22 cellular contexts compared by ENCODE assay signal in the genomic region with DNA sequence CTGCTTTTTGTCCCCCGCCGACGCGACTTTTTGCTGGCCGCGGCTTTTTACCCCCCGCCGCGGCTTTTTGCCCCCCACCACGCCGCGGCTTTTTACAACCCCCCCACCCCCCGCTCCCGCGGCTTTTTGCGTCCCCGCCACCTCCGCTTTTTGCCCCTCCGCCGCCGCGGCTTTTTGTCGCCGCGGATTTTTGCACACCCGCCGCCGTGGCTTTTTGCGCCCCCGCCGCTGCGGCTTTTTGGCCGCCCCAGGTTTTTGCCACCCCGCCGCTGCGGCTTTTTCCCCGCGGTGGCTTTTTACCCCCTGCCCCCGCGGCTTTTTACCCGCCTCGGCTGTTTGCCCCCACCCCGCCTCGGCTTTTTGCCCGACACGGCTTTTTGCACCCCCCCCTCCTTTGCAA.
DNase-seq lines count a peak whose midpoint lies in the region; ATAC-seq and TF ChIP-seq lines count a peak whose summit lies in the region.
"Had no signal": no experiment of that assay in that cellular context is flagged by ENCODE, and none has a peak within 500 bp of the region (broad histone marks: within the 10 kb centered on the region; RNA-seq: fewer than 3 reads in every experiment).

No MANE protein-coding gene starts in this region.

- no peaks in the 10 kb centered on the region for H3K36me3 Mint-ChIP-seq in T-helper 17 cell (ENCODE audit: low read depth)
- H3K36me3 Mint-ChIP-seq: CD8-positive, alpha-beta memory T cell had no signal

- ATAC-seq in left ventricle myocardium superior (no peak), T-helper 17 cell (no peak), upper lobe of right lung (no peak)
- ATAC-seq: A549 had no signal

- H3K4me1 Mint-ChIP-seq in T-helper 17 cell, result no peaks in the 10 kb centered on the region
- H3K4me1 Mint-ChIP-seq: CD14-positive monocyte; CD8-positive, alpha-beta memory T cell had no signal

- no peaks in the 10 kb centered on the region for H3K4me1 ChIP-seq in upper lobe of right lung
- H3K4me1 ChIP-seq: A549; BE2C; BLaER1 treated with 17β-estradiol and CSF1 and Interleukin-3, amounts not matched to agents 10 nM and 100 nM; HAP-1 had no signal

- peak overlapping the region; percentile 55 for H3K4me3 Mint-ChIP-seq in T-helper 17 cell
- H3K4me3 Mint-ChIP-seq: CD4-positive, alpha-beta T cell; CD8-positive, alpha-beta memory T cell; HFFc6 had no signal

- no peak for TF ChIP-seq CTCF in upper lobe of right lung (IDR thresholded peaks at IDR 0.05)

- intact Hi-C loops in cardiac septum (cut with DNase I) (no loop called here), left ventricle myocardium superior (cut with micrococcal nuclease) (no loop called here), upper lobe of right lung (cut with DNase I) (no loop called here)

- H3K4me3 ChIP-seq in upper lobe of right lung, result no peak overlapping the region
- H3K4me3 ChIP-seq: A549; BLaER1 treated with 17β-estradiol and CSF1 and Interleukin-3, amounts not matched to agents 10 nM and 100 nM; HAP-1 had no signal

- DNase-seq in cardiac septum (ENCODE audit: low spot score) (peak; percentile 43), left ventricle myocardium superior (no peak), T-helper 17 cell (no peak), mesenteric fat pad (ENCODE audit: low spot score) (peak; percentile 68), upper lobe of right lung (peak; percentile 8), medulla oblongata (ENCODE audit: extremely low spot score) (no peak), NCI-H345 treated with DMSO at 0.1 percent for 48 hours (lab: John Stamatoyannopoulos, UW; ENCODE audit: unreplicated experiment) (no peak)
- DNase-seq: 8988T; ACHN; AML-193; BE2C; CD4-positive, alpha-beta T cell; CD8-positive, alpha-beta memory T cell; DMS53; DMS79 treated with DMSO at 0.1 percent for 48 hours; GF-D8; GOT3; HFFc6 had no signal

- H3K9me3 ChIP-seq in T-helper 17 cell (ENCODE audit: control insufficient read depth, low read length, poor library complexity, severe bottlenecking) (no peaks in the 10 kb centered on the region), upper lobe of right lung (no peaks in the 10 kb centered on the region)
- H3K9me3 ChIP-seq: A549, BE2C, HAP-1 had no signal

- no peak overlapping the region for H3K27ac Mint-ChIP-seq in T-helper 17 cell
- H3K27ac Mint-ChIP-seq: CD14-positive monocyte; CD4-positive, alpha-beta T cell; CD8-positive, alpha-beta memory T cell; HFFc6 had no signal

- H3K27ac ChIP-seq in upper lobe of right lung, result no peak overlapping the region
- H3K27ac ChIP-seq: A549; BLaER1 treated with 17β-estradiol and CSF1 and Interleukin-3, amounts not matched to agents 10 nM and 100 nM had no signal

- peaks cover 7% of the 10 kb centered on the region for H3K27me3 ChIP-seq in upper lobe of right lung
- H3K27me3 ChIP-seq: BE2C; BLaER1 treated with 17β-estradiol and CSF1 and Interleukin-3, amounts not matched to agents 10 nM and 100 nM had no signal

- H3K27me3 Mint-ChIP-seq in T-helper 17 cell, result peaks cover 14% of the 10 kb centered on the region

- no peaks in the 10 kb centered on the region for H3K36me3 ChIP-seq in upper lobe of right lung
- H3K36me3 ChIP-seq: BE2C; BLaER1 treated with 17β-estradiol and CSF1 and Interleukin-3, amounts not matched to agents 10 nM and 100 nM; HAP-1 had no signal

Comparison
In these comparisons a context has a peak if more than half of its experiments do, and no peak if none do; other contexts are left out.
1. DNase-seq: peak in cardiac septum (single experiment), mesenteric fat pad (single experiment) and upper lobe of right lung (single experiment); none in left ventricle myocardium superior (single experiment), T-helper 17 cell (0 of 3), medulla oblongata (single experiment) and NCI-H345 treated with DMSO at 0.1 percent for 48 hours (single experiment).